ENCODE assay signal across 25 cellular contexts in genomic region chr15:49988766-49989165, GRCh38.
A peak's percentile ranks its signal among the peaks of the same experiment; 100 is the strongest.
DNase-seq lines count a peak whose midpoint lies in the region; ATAC-seq and TF ChIP-seq lines count a peak whose summit lies in the region.
"Had no signal": no experiment of that assay in that cellular context is flagged by ENCODE, and none has a peak within 500 bp of the region (broad histone marks: within the 10 kb centered on the region; RNA-seq: fewer than 3 reads in every experiment).

No MANE protein-coding gene starts in this region.

- no peaks in the 10 kb centered on the region for H3K27me3 Mint-ChIP-seq in progenitor cell of endocrine pancreas
- H3K27me3 Mint-ChIP-seq in CD8-positive, alpha-beta T cell (ENCODE audit: low read depth): no peaks in the 10 kb centered on the region
- H3K27me3 Mint-ChIP-seq: IgD-negative memory B cell, type B pancreatic cell had no signal

- H2BK5ac ChIP-seq in mesenchymal stem cell (ENCODE audit: low read depth, low read length, poor library complexity, severe bottlenecking): no peak overlapping the region

- no peak overlapping the region for H3K23ac ChIP-seq in mesenchymal stem cell (ENCODE audit: low read length in 2 of 2)

- H3K4me1 Mint-ChIP-seq in progenitor cell of endocrine pancreas (ENCODE audit: low read depth): peaks cover 7% of the 10 kb centered on the region
- no peaks in the 10 kb centered on the region for H3K4me1 Mint-ChIP-seq in CD8-positive, alpha-beta T cell (ENCODE audit: low read depth)
- H3K4me1 Mint-ChIP-seq: activated naive CD4-positive, alpha-beta T cell treated with anti-CD3 and anti-CD28 coated beads, Interleukin-2, amount 10 ng/mL, durations not matched to agents 7 days and 5 days; activated T-helper 17 cell treated with anti-CD3 and anti-CD28 coated beads, Interleukin-2, amount 50 U/mL, for 72 hours had no signal

- H3K9me3 Mint-ChIP-seq in progenitor cell of endocrine pancreas (ENCODE audit: low read depth): no peaks in the 10 kb centered on the region
- H3K9me3 Mint-ChIP-seq in CD8-positive, alpha-beta T cell: no peaks in the 10 kb centered on the region
- H3K9me3 Mint-ChIP-seq: activated naive CD4-positive, alpha-beta T cell treated with anti-CD3 and anti-CD28 coated beads, Interleukin-2, amount 10 ng/mL, durations not matched to agents 7 days and 5 days; activated T-helper 17 cell treated with anti-CD3 and anti-CD28 coated beads, Interleukin-2, amount 50 U/mL, for 72 hours; IgD-negative memory B cell had no signal

- H2BK15ac ChIP-seq in mesenchymal stem cell (ENCODE audit: low read depth, poor library complexity, severe bottlenecking): no peak overlapping the region

- H3K18ac ChIP-seq in mesenchymal stem cell (ENCODE audit: low read depth in 1 of 2, low read length in 2 of 2): peak overlapping the region; percentile 70 to 87

- H3K27me3 ChIP-seq in mesenchymal stem cell (ENCODE audit: control insufficient read depth in 1 of 2, insufficient read depth in 1 of 2, low read length in 2 of 2) (peaks cover 0 to 3% of the 10 kb centered on the region in 2 experiments), tibial artery (no peaks in the 10 kb centered on the region), mammary epithelial cell (ENCODE audit: insufficient read depth, low read length) (no peaks in the 10 kb centered on the region)
- H3K27me3 ChIP-seq in CD8-positive, alpha-beta T cell (ENCODE audit: insufficient read depth, low read length): no peaks in the 10 kb centered on the region
- H3K27me3 ChIP-seq: breast epithelium, gastrocnemius medialis, right lobe of liver had no signal

- H3K14ac ChIP-seq in mesenchymal stem cell (ENCODE audit: low read length in 2 of 2): no peak overlapping the region

- no peak overlapping the region for H3K27ac Mint-ChIP-seq in progenitor cell of endocrine pancreas
- no peak overlapping the region for H3K27ac Mint-ChIP-seq in CD8-positive, alpha-beta T cell
- H3K27ac Mint-ChIP-seq: activated naive CD4-positive, alpha-beta T cell treated with anti-CD3 and anti-CD28 coated beads, Interleukin-2, amount 10 ng/mL, durations not matched to agents 7 days and 5 days; activated T-helper 17 cell treated with anti-CD3 and anti-CD28 coated beads, Interleukin-2, amount 50 U/mL, for 72 hours; type B pancreatic cell had no signal

- H3K4me3 Mint-ChIP-seq in progenitor cell of endocrine pancreas (ENCODE audit: low read depth): no peak overlapping the region
- H3K4me3 Mint-ChIP-seq in CD8-positive, alpha-beta T cell: no peak overlapping the region
- H3K4me3 Mint-ChIP-seq: activated naive CD4-positive, alpha-beta T cell treated with anti-CD3 and anti-CD28 coated beads, Interleukin-2, amount 10 ng/mL, durations not matched to agents 7 days and 5 days; activated T-helper 17 cell treated with anti-CD3 and anti-CD28 coated beads, Interleukin-2, amount 50 U/mL, for 72 hours; CD14-positive monocyte; IgD-negative memory B cell; type B pancreatic cell had no signal

- WGBS in mesenchymal stem cell: 92% methylated on average over 2 of the region's 2 CpGs
- WGBS in mammary epithelial cell (ENCODE audit: low coverage, missing lambda C conversion rate): 59% methylated on average over 2 of the region's 2 CpGs

- no peak overlapping the region for H4K91ac ChIP-seq in mesenchymal stem cell (ENCODE audit: low read length)

- TF ChIP-seq CTCF in tibial artery (IDR thresholded peaks at IDR 0.05) (no peak), progenitor cell of endocrine pancreas (IDR thresholded peaks at IDR 0.05; ENCODE audit: unreplicated experiment) (no peak), mammary epithelial cell (conservative IDR thresholded peaks at IDR 0.05 in 1 of 2, IDR thresholded peaks at IDR 0.05 in 1 of 2; ENCODE audit: extremely low read depth in 1 of 2, insufficient read depth in 1 of 2, low read depth in 1 of 2, low read length in 2 of 2) (no peak)
- TF ChIP-seq CTCF in CD8-positive, alpha-beta T cell (IDR thresholded peaks at IDR 0.05): no peak

- BruUV-seq in mammary epithelial cell (replicated peaks; lab: Mats Ljungman, UMichigan): no TSS peak

- H2AFZ ChIP-seq in mesenchymal stem cell (ENCODE audit: low read depth, low read length) (no peak overlapping the region), mammary epithelial cell (ENCODE audit: low read depth, low read length) (no peak overlapping the region)

- H2AK5ac ChIP-seq in mesenchymal stem cell (ENCODE audit: low read length, severe bottlenecking): no peak overlapping the region

- H3K79me1 ChIP-seq in mesenchymal stem cell (replicated peaks; ENCODE audit: low read length, poor library complexity, severe bottlenecking): no peaks in the 10 kb centered on the region

- H3K36me3 ChIP-seq in mesenchymal stem cell (ENCODE audit: control insufficient read depth in 1 of 2, insufficient read depth in 2 of 2, low read depth in 1 of 2, low read length in 2 of 2): no peaks in the 10 kb centered on the region
- H3K36me3 ChIP-seq in tibial artery: no peaks in the 10 kb centered on the region
- no peaks in the 10 kb centered on the region for H3K36me3 ChIP-seq in mammary epithelial cell (ENCODE audit: insufficient read depth, low read length)
- H3K36me3 ChIP-seq in CD8-positive, alpha-beta T cell (ENCODE audit: insufficient read depth, low read length): no peaks in the 10 kb centered on the region
- H3K36me3 ChIP-seq: breast epithelium, gastrocnemius medialis, right lobe of liver, SJSA1 had no signal

- H3K9ac ChIP-seq in mesenchymal stem cell (ENCODE audit: low read length) (no peak overlapping the region), mammary epithelial cell (ENCODE audit: insufficient read depth, low read length) (no peak overlapping the region)

- H3K36me3 Mint-ChIP-seq in progenitor cell of endocrine pancreas (ENCODE audit: insufficient read depth): no peaks in the 10 kb centered on the region
- no peaks in the 10 kb centered on the region for H3K36me3 Mint-ChIP-seq in CD8-positive, alpha-beta T cell
- H3K36me3 Mint-ChIP-seq: activated naive CD4-positive, alpha-beta T cell treated with anti-CD3 and anti-CD28 coated beads, Interleukin-2, amount 10 ng/mL, durations not matched to agents 7 days and 5 days; IgD-negative memory B cell; type B pancreatic cell had no signal

- POLR2A ChIA-PET in CD8-positive, alpha-beta T cell (lab: Charles Lee): no interaction called here

- no peak overlapping the region for H3K4ac ChIP-seq in mesenchymal stem cell (ENCODE audit: low read depth in 1 of 2, low read length in 2 of 2)

- DNase-seq in NCI-H2081 (lab: John Stamatoyannopoulos, UW): peak; percentile 25 to 46
- DNase-seq in NCI-H2081 treated with DMSO at 0.1 percent for 48 hours (lab: John Stamatoyannopoulos, UW): no peak
- peak; percentile 10 for DNase-seq in NCI-H345 treated with DMSO at 0.1 percent for 48 hours (lab: John Stamatoyannopoulos, UW; ENCODE audit: unreplicated experiment)
- no peak for DNase-seq in mesenchymal stem cell
- no peak for DNase-seq in tibial artery
- no peak for DNase-seq in progenitor cell of endocrine pancreas (ENCODE audit: low spot score, unreplicated experiment)
- DNase-seq in mammary epithelial cell: no peak
- DNase-seq in CD8-positive, alpha-beta T cell: no peak
- DNase-seq: activated CD4-positive, alpha-beta T cell treated with anti-CD3 and anti-CD28 coated beads for 4 hours; activated naive CD4-positive, alpha-beta T cell treated with anti-CD3 and anti-CD28 coated beads, Interleukin-2, amount 10 ng/mL, durations not matched to agents 7 days and 5 days; DMS79 treated with DMSO at 0.1 percent for 48 hours; gastrocnemius medialis; hypothalamus; NCI-H1694 treated with DMSO at 0.1 percent for 48 hours; NCI-H526 treated with DMSO at 0.1 percent for 48 hours; posterior cingulate gyrus; right lobe of liver; T1000 had no signal

- H3K79me2 ChIP-seq in mammary epithelial cell (ENCODE audit: insufficient read depth, low read length): no peaks in the 10 kb centered on the region

- CTCF ChIA-PET in mammary epithelial cell (lab: Charles Lee; ENCODE audit: low non-redundant PET): no interaction called here
- CTCF ChIA-PET in CD8-positive, alpha-beta T cell (lab: Charles Lee): no interaction called here

- H3K27ac ChIP-seq in mesenchymal stem cell (ENCODE audit: low read length, poor library complexity, severe bottlenecking) (no peak overlapping the region), tibial artery (peak overlapping the region; percentile 34 to 55), mammary epithelial cell (ENCODE audit: insufficient read depth, low read depth, low read length) (no peak overlapping the region)
- no peak overlapping the region for H3K27ac ChIP-seq in CD8-positive, alpha-beta T cell (ENCODE audit: low read depth, low read length)
- H3K27ac ChIP-seq: breast epithelium, right lobe of liver, SJSA1, VCaP had no signal

- intact Hi-C loops in tibial artery (cut with DNase I; ENCODE audit: low total_unique reads) (loop anchor here (10.0 kb wide), 1 partner anchor 144 kb away; no protein-coding TSS in a partner anchor), mammary epithelial cell (cut with micrococcal nuclease) (no loop called here)
- intact Hi-C loops in CD8-positive, alpha-beta T cell (cut with DNase I, micrococcal nuclease): no loop called here

- H2BK120ac ChIP-seq in mesenchymal stem cell (ENCODE audit: low read depth, low read length): no peak overlapping the region

- in situ Hi-C loops in mammary epithelial cell (cut with MboI; ENCODE audit: low sequenced_read_pairs in 2 of 2): no loop called here

- H3K9me3 ChIP-seq in mesenchymal stem cell (ENCODE audit: control insufficient read depth, low read length) (no peaks in the 10 kb centered on the region), tibial artery (no peaks in the 10 kb centered on the region), mammary epithelial cell (replicated peaks; ENCODE audit: insufficient read depth, low read length) (no peaks in the 10 kb centered on the region)
- no peaks in the 10 kb centered on the region for H3K9me3 ChIP-seq in CD8-positive, alpha-beta T cell (ENCODE audit: low read length)
- H3K9me3 ChIP-seq: breast epithelium, gastrocnemius medialis, right lobe of liver, SJSA1 had no signal

- H3K4me1 ChIP-seq in mesenchymal stem cell (ENCODE audit: control insufficient read depth, insufficient read depth, low read depth, low read length) (no peaks in the 10 kb centered on the region), tibial artery (peaks cover 0 to 24% (median 12%) of the 10 kb centered on the region in 4 donors), mammary epithelial cell (ENCODE audit: insufficient read depth, low read length) (no peaks in the 10 kb centered on the region)
- no peaks in the 10 kb centered on the region for H3K4me1 ChIP-seq in CD8-positive, alpha-beta T cell (ENCODE audit: insufficient read depth, low read length)
- H3K4me1 ChIP-seq: breast epithelium, right lobe of liver had no signal

- no peak overlapping the region for H4K8ac ChIP-seq in mesenchymal stem cell (ENCODE audit: low read length)

- peak overlapping the region; percentile 14 to 83 for H2BK12ac ChIP-seq in mesenchymal stem cell (ENCODE audit: low read length in 2 of 2)

- dilution Hi-C loops in mammary epithelial cell (cut with HindIII; ENCODE audit: low sequenced_read_pairs): no loop called here

- ATAC-seq in CD8-positive, alpha-beta T cell: no peak
- ATAC-seq: activated T-helper 17 cell treated with anti-CD3 and anti-CD28 coated beads, Interleukin-2, amount 50 U/mL, for 72 hours had no signal

- H3K4me3 ChIP-seq in mesenchymal stem cell (ENCODE audit: insufficient read depth in 1 of 2, low read depth in 1 of 2, low read length in 2 of 2) (no peak overlapping the region), tibial artery (no peak overlapping the region), mammary epithelial cell (replicated peaks in 1 of 3; ENCODE audit: insufficient read depth in 1 of 3, low read depth in 2 of 3, low read length in 3 of 3) (no peak overlapping the region)
- no peak overlapping the region for H3K4me3 ChIP-seq in CD8-positive, alpha-beta T cell (ENCODE audit: low read depth, low read length)
- H3K4me3 ChIP-seq: breast epithelium, gastrocnemius medialis, right lobe of liver, SJSA1 had no signal

- H3K4me2 ChIP-seq in mesenchymal stem cell (ENCODE audit: low read length, poor library complexity, severe bottlenecking): no peak overlapping the region
- H3K4me2 ChIP-seq in mammary epithelial cell (ENCODE audit: insufficient read depth, low read depth, low read length): no peak overlapping the region

- no peaks in the 10 kb centered on the region for H4K20me1 ChIP-seq in mammary epithelial cell (ENCODE audit: insufficient read depth, low read length)

Comparison
In these comparisons a context has a peak if more than half of its experiments do, and no peak if none do; other contexts are left out.
1. DNase-seq: peak in NCI-H2081 (2 of 2) and NCI-H345 treated with DMSO at 0.1 percent for 48 hours (single experiment); none in NCI-H2081 treated with DMSO at 0.1 percent for 48 hours (single experiment), mesenchymal stem cell (single experiment), tibial artery (0 of 2), progenitor cell of endocrine pancreas (single experiment), mammary epithelial cell (single experiment) and CD8-positive, alpha-beta T cell (0 of 7).
2. H3K27ac ChIP-seq: peak in tibial artery (2 of 2); none in mesenchymal stem cell (single experiment), mammary epithelial cell (single experiment) and CD8-positive, alpha-beta T cell (single experiment).